ENCODE assay signal across 1 cellular context in genomic region chr6:2853372-2853765, GRCh38.
TF ChIP-seq lines count a peak whose summit lies in the region.

No MANE protein-coding gene starts in this region.

TF ChIP-seq in Ishikawa, 13 proteins besides CTCF, POLR2A, EP300 and RAD21:
- TF ChIP-seq ZBTB7A (IDR thresholded peaks at IDR 0.05; ENCODE audit: low read depth) = 0 out of 2 replicates have a peak, but pooled peaks have one; percentile 40
